Comparison of ENCODE assay signal across 1 cellular context in the genomic region with DNA sequence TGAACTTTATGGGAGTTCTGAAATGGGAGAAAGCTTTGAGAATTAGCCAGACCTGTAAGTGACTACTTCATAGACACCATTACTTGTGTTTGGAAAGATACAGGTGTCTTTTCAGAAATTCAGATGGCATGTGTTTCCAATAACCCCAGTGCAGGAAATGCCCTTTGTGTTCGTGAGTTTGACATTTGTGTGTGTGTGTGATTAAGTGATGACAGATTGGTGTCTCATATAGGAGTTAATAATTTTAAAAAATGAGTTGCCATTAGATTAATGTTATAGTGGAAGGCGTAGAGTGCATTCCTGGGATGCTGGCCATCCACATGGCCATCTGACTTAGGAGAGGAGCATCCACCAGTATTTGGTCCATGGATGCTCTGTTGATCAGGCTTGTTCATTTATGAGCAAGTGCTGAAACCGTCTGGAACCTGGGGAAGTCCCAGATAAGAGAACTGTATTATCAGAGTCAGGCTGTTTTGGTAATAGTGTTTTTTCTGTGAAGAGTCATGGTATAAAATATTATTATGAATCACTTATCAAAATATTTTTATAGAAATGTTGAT.
TF ChIP-seq lines count a peak whose summit lies in the region.

No MANE protein-coding gene starts in this region.

TF ChIP-seq in IMR-90, 13 proteins besides CTCF, POLR2A, EP300 and RAD21:
- no peak for TF ChIP-seq MAZ (IDR thresholded peaks at IDR 0.05; ENCODE audit: borderline replicate concordance, low read depth, low read length)
- TF ChIP-seq, protein P1, sequence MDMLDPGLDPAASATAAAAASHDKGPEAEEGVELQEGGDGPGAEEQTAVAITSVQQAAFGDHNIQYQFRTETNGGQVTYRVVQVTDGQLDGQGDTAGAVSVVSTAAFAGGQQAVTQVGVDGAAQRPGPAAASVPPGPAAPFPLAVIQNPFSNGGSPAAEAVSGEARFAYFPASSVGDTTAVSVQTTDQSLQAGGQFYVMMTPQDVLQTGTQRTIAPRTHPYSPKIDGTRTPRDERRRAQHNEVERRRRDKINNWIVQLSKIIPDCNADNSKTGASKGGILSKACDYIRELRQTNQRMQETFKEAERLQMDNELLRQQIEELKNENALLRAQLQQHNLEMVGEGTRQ (IDR thresholded peaks at IDR 0.05; ENCODE audit: low read depth, low read length): no peak
- no peak for TF ChIP-seq RFX5 (IDR thresholded peaks at IDR 0.05; ENCODE audit: low read depth, low read length)
- no peak for TF ChIP-seq MXI1 (IDR thresholded peaks at IDR 0.05; ENCODE audit: borderline replicate concordance, low read depth, low read length)
- TF ChIP-seq CEBPB (IDR thresholded peaks at IDR 0.05; ENCODE audit: low read depth, low read length): no peak
- no peak for TF ChIP-seq NFE2L2 (IDR thresholded peaks at IDR 0.05; ENCODE audit: low read depth, low read length)
- TF ChIP-seq, protein P2, sequence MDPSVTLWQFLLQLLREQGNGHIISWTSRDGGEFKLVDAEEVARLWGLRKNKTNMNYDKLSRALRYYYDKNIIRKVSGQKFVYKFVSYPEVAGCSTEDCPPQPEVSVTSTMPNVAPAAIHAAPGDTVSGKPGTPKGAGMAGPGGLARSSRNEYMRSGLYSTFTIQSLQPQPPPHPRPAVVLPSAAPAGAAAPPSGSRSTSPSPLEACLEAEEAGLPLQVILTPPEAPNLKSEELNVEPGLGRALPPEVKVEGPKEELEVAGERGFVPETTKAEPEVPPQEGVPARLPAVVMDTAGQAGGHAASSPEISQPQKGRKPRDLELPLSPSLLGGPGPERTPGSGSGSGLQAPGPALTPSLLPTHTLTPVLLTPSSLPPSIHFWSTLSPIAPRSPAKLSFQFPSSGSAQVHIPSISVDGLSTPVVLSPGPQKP (IDR thresholded peaks at IDR 0.05; ENCODE audit: borderline replicate concordance, low read depth, low read length): no peak
- TF ChIP-seq MAFK (IDR thresholded peaks at IDR 0.05; ENCODE audit: low read depth, low read length): no peak
- no peak for TF ChIP-seq SMC3 (IDR thresholded peaks at IDR 0.05; ENCODE audit: low read depth, low read length)
- no peak for TF ChIP-seq FOS (IDR thresholded peaks at IDR 0.05; ENCODE audit: low read depth, low read length)
